In genomic region chr10:49187044-49187484, GRCh38 we compare ENCODE assay signal across 11 cellular contexts. TPM values are rescaled to one million over a fixed set of nuclear protein-coding genes. Genes with fewer than 3 reads are reported as not detected.
DNase-seq lines count a peak whose midpoint lies in the region; ATAC-seq and TF ChIP-seq lines count a peak whose summit lies in the region.
"Had no signal": no experiment of that assay in that cellular context is flagged by ENCODE, and none has a peak within 500 bp of the region (broad histone marks: within the 10 kb centered on the region; RNA-seq: fewer than 3 reads in every experiment).

No MANE protein-coding gene starts in this region.

- peaks cover 89% of the 10 kb centered on the region for H3K4me1 Mint-ChIP-seq in activated B cell treated with CpG ODN at 0.5 μM for 24 hours
- H3K4me1 Mint-ChIP-seq in stimulated activated memory B cell treated with anti-CD40 and anti-IgM and Interleukin-4, amounts not matched to agents 10 μg/mL and 1 μg/mL and 100 μg/mL, for 72 hours = peaks cover 90% of the 10 kb centered on the region

- peak overlapping the region; percentile 82 for H3K4me3 Mint-ChIP-seq in activated B cell treated with CpG ODN at 0.5 μM for 24 hours
- peak overlapping the region; percentile 90 for H3K4me3 Mint-ChIP-seq in stimulated activated memory B cell treated with anti-CD40 and anti-IgM and Interleukin-4, amounts not matched to agents 10 μg/mL and 1 μg/mL and 100 μg/mL, for 72 hours

- DNase-seq in GM12865 (ENCODE audit: low read depth) (no peak), activated B cell treated with CpG ODN at 0.5 μM for 24 hours (no peak), left cardiac atrium (no peak), NCI-H1048 (lab: John Stamatoyannopoulos, UW) (no peak)
- DNase-seq: amygdala, EL, NCI-H1105 treated with DMSO at 0.1 percent for 48 hours had no signal

- TF ChIP-seq CTCF in GM12865 (IDR thresholded peaks at IDR 0.05; ENCODE audit: insufficient read depth, low read depth, low read length, missing control alignments) (no peak), activated B cell treated with CpG ODN at 0.5 μM for 24 hours (IDR thresholded peaks at IDR 0.05) (no peak)

- H3K27me3 Mint-ChIP-seq in activated B cell treated with CpG ODN at 0.5 μM for 24 hours = no peaks in the 10 kb centered on the region
- H3K27me3 Mint-ChIP-seq in stimulated activated memory B cell treated with anti-CD40 and anti-IgM and Interleukin-4, amounts not matched to agents 10 μg/mL and 1 μg/mL and 100 μg/mL, for 72 hours = no peaks in the 10 kb centered on the region

- no peaks in the 10 kb centered on the region for H3K9me3 Mint-ChIP-seq in activated B cell treated with CpG ODN at 0.5 μM for 24 hours
- peaks cover 3% of the 10 kb centered on the region for H3K9me3 Mint-ChIP-seq in stimulated activated memory B cell treated with anti-CD40 and anti-IgM and Interleukin-4, amounts not matched to agents 10 μg/mL and 1 μg/mL and 100 μg/mL, for 72 hours

- POLR2A ChIA-PET in activated B cell treated with CpG ODN at 0.5 μM for 24 hours (lab: Charles Lee) = no interaction called here

- peak overlapping the region; percentile 93 for H3K27ac Mint-ChIP-seq in activated B cell treated with CpG ODN at 0.5 μM for 24 hours
- peak overlapping the region; percentile 96 for H3K27ac Mint-ChIP-seq in stimulated activated memory B cell treated with anti-CD40 and anti-IgM and Interleukin-4, amounts not matched to agents 10 μg/mL and 1 μg/mL and 100 μg/mL, for 72 hours

- CTCF ChIA-PET in activated B cell treated with CpG ODN at 0.5 μM for 24 hours (lab: Charles Lee) = no interaction called here

- ATAC-seq in activated B cell treated with CpG ODN at 0.5 μM for 24 hours (ENCODE audit: low read depth) (no peak), left cardiac atrium (peak; percentile 9 to 60), GM19467 (IDR thresholded peaks at IDR 0.05; ENCODE audit: unreplicated experiment) (no peak), GM19455 (IDR thresholded peaks at IDR 0.05; ENCODE audit: unreplicated experiment) (no peak)
- no peak for ATAC-seq in stimulated activated memory B cell treated with anti-CD40 and anti-IgM and Interleukin-4, amounts not matched to agents 10 μg/mL and 1 μg/mL and 100 μg/mL, for 72 hours

- intact Hi-C loops in activated B cell treated with CpG ODN at 0.5 μM for 24 hours (cut with micrococcal nuclease) = loop anchor here (5.0 kb wide), 2 partner anchors 350 to 880 kb away; partner anchors contain the start of genes ERCC6 and MAPK8
- intact Hi-C loops in left cardiac atrium (cut with DNase I) = no loop called here

- peak overlapping the region; percentile 65 for H3K4me3 ChIP-seq in GM12865 (ENCODE audit: low read depth, low read length)

- peaks cover under 1% of the 10 kb centered on the region for H3K36me3 Mint-ChIP-seq in activated B cell treated with CpG ODN at 0.5 μM for 24 hours (ENCODE audit: low read depth)
- H3K36me3 Mint-ChIP-seq in stimulated activated memory B cell treated with anti-CD40 and anti-IgM and Interleukin-4, amounts not matched to agents 10 μg/mL and 1 μg/mL and 100 μg/mL, for 72 hours = peaks cover 29% of the 10 kb centered on the region

RNA-seq across cellular contexts. Expression of gene TMEM273, which starts 1.1 kb away (rescaled TPM):
- total RNA-seq in activated B cell treated with CpG ODN at 0.5 μM for 24 hours (6.7 and 8.5 TPM in 2 replicates), left cardiac atrium (10 to 100 TPM; 14.6 to 29.5 TPM)
- total RNA-seq: fibroblast of lung had no signal

RNA-seq across cellular contexts. Expression of gene FAM170B, which starts 53.2 kb away (rescaled TPM):
- not detected in 2 replicates for total RNA-seq in activated B cell treated with CpG ODN at 0.5 μM for 24 hours
- total RNA-seq in left cardiac atrium = not detected
- total RNA-seq: fibroblast of lung had no signal

Comparison
In these comparisons a context has a peak if more than half of its experiments do, and no peak if none do; other contexts are left out.
1. ATAC-seq: peak in left cardiac atrium (2 of 2); none in activated B cell treated with CpG ODN at 0.5 μM for 24 hours (single experiment), stimulated activated memory B cell treated with anti-CD40 and anti-IgM and Interleukin-4, amounts not matched to agents 10 μg/mL and 1 μg/mL and 100 μg/mL, for 72 hours (single experiment), GM19467 (single experiment) and GM19455 (single experiment).